Comparison of ENCODE assay signal across 8 cellular contexts in genomic region chr6:158026901-158027589, GRCh38. TPM values are rescaled to one million over a fixed set of nuclear protein-coding genes. Genes with fewer than 3 reads are reported as not detected.
A peak's percentile ranks its signal among the peaks of the same experiment; 100 is the strongest.
DNase-seq lines count a peak whose midpoint lies in the region; ATAC-seq and TF ChIP-seq lines count a peak whose summit lies in the region.

No MANE protein-coding gene starts in this region.

- H3K4me3 ChIP-seq in right cardiac atrium (ENCODE audit: low read length): no peak overlapping the region
- H3K4me3 ChIP-seq in thoracic aorta: peak overlapping the region; percentile 62

- peak overlapping the region; percentile 98 for H3K27ac Mint-ChIP-seq in activated CD4-positive, alpha-beta memory T cell treated with anti-CD3 and anti-CD28 coated beads for 36 hours

- no peaks in the 10 kb centered on the region for H3K27me3 Mint-ChIP-seq in activated CD4-positive, alpha-beta memory T cell treated with anti-CD3 and anti-CD28 coated beads for 36 hours

- no peaks in the 10 kb centered on the region for H3K9me3 Mint-ChIP-seq in activated CD4-positive, alpha-beta memory T cell treated with anti-CD3 and anti-CD28 coated beads for 36 hours

- WGBS in right cardiac atrium: 73% methylated on average over 23 of the region's 23 CpGs

- no peaks in the 10 kb centered on the region for H3K27me3 ChIP-seq in right cardiac atrium (ENCODE audit: control insufficient read depth, insufficient read depth)
- no peaks in the 10 kb centered on the region for H3K27me3 ChIP-seq in thoracic aorta (replicated peaks; ENCODE audit: insufficient read depth)

- CTCF ChIA-PET in activated CD4-positive, alpha-beta memory T cell treated with anti-CD3 and anti-CD28 coated beads for 36 hours (lab: Charles Lee): interaction anchor here (0.6 to 2.1 kb wide), 31 partner anchors 10 to 1531 kb away, joined by 3 to 62 read pairs (median 7); partner anchors contain the start of gene SYNJ2

- H3K4me1 ChIP-seq in right cardiac atrium (ENCODE audit: control insufficient read depth, insufficient read depth, low read length) (peaks cover 27% of the 10 kb centered on the region), thoracic aorta (ENCODE audit: control insufficient read depth in 1 of 2, low read depth in 2 of 2) (peaks cover 30 to 45% of the 10 kb centered on the region in 2 donors)

- peaks cover 35% of the 10 kb centered on the region for H3K4me1 Mint-ChIP-seq in activated CD4-positive, alpha-beta memory T cell treated with anti-CD3 and anti-CD28 coated beads for 36 hours (ENCODE audit: low read depth)

- ATAC-seq in right cardiac atrium: peak in 1 of 2 donors; percentile 1
- no peak for ATAC-seq in thoracic aorta (ENCODE audit: insufficient number of reproducible peaks, low FRiP score, low read depth)
- ATAC-seq in HG03565 (IDR thresholded peaks at IDR 0.05; ENCODE audit: unreplicated experiment): no peak
- ATAC-seq in HG03139 (IDR thresholded peaks at IDR 0.05; ENCODE audit: unreplicated experiment): no peak
- ATAC-seq in GM21619 (IDR thresholded peaks at IDR 0.05; ENCODE audit: unreplicated experiment): no peak

- POLR2A ChIA-PET in activated CD4-positive, alpha-beta memory T cell treated with anti-CD3 and anti-CD28 coated beads for 36 hours (lab: Charles Lee): interaction anchor here (0.8 to 2.3 kb wide), 9 partner anchors 13 to 47 kb away, joined by 3 to 14 read pairs (median 6); partner anchors contain the start of gene SYNJ2

- no peaks in the 10 kb centered on the region for H3K9me3 ChIP-seq in right cardiac atrium (ENCODE audit: control insufficient read depth, low read length)
- no peaks in the 10 kb centered on the region for H3K9me3 ChIP-seq in thoracic aorta

- H3K27ac ChIP-seq in right cardiac atrium (ENCODE audit: low read length) (peak overlapping the region; percentile 10), thoracic aorta (peak overlapping the region; percentile 73 to 88)

- no peaks in the 10 kb centered on the region for H3K36me3 ChIP-seq in thoracic aorta

- DNase-seq in NOMO-1 treated with DMSO at 0.1 percent for 48 hours (lab: John Stamatoyannopoulos, UW; ENCODE audit: unreplicated experiment) (peak; percentile 54), NOMO-1 (lab: John Stamatoyannopoulos, UW; ENCODE audit: unreplicated experiment in 2 of 2) (no peak), right cardiac atrium (peak in 2 of 3 donors; percentile 62 to 66), thoracic aorta (ENCODE audit: low spot score) (no peak)
- DNase-seq in activated CD4-positive, alpha-beta memory T cell treated with anti-CD3 and anti-CD28 coated beads for 36 hours: no peak

- H3K36me3 Mint-ChIP-seq in activated CD4-positive, alpha-beta memory T cell treated with anti-CD3 and anti-CD28 coated beads for 36 hours: peaks cover 10% of the 10 kb centered on the region

- no peak for TF ChIP-seq CTCF in thoracic aorta (IDR thresholded peaks at IDR 0.05)

- H3K4me3 Mint-ChIP-seq in activated CD4-positive, alpha-beta memory T cell treated with anti-CD3 and anti-CD28 coated beads for 36 hours: peak overlapping the region; percentile 77

- intact Hi-C loops in activated CD4-positive, alpha-beta memory T cell treated with anti-CD3 and anti-CD28 coated beads for 36 hours (cut with micrococcal nuclease): loop anchor here (1.0 to 10.0 kb wide), 10 partner anchors 18 to 628 kb away; partner anchors contain the start of genes SYNJ2 and SYTL3
- intact Hi-C loops in right cardiac atrium (cut with DNase I): no loop called here

RNA-seq across cellular contexts. Expression of gene SYNJ2, which starts 45.4 kb away (rescaled TPM):
- 10 to 100 TPM; 32.2 to 32.3 TPM for total RNA-seq in activated CD4-positive, alpha-beta memory T cell treated with anti-CD3 and anti-CD28 coated beads for 36 hours
- total RNA-seq in right cardiac atrium: 10 to 100 TPM; 13.4 to 26.3 (median 20.4) TPM
- polyA plus RNA-seq in right cardiac atrium: 9.5 TPM
- 10 to 100 TPM; 30.6 to 48.5 TPM for total RNA-seq in thoracic aorta

Comparison
In these comparisons a context has a peak if more than half of its experiments do, and no peak if none do; other contexts are left out.
1. DNase-seq: peak in NOMO-1 treated with DMSO at 0.1 percent for 48 hours (single experiment) and right cardiac atrium (2 of 3); none in NOMO-1 (0 of 2), activated CD4-positive, alpha-beta memory T cell treated with anti-CD3 and anti-CD28 coated beads for 36 hours (single experiment) and thoracic aorta (single experiment).